In genomic region chr6:36616888-36617521, GRCh38 we compare ENCODE assay signal across 11 cellular contexts. TPM values are rescaled to one million over a fixed set of nuclear protein-coding genes. Genes with fewer than 3 reads are reported as not detected.
DNase-seq lines count a peak whose midpoint lies in the region; ATAC-seq, FAIRE-seq and TF ChIP-seq lines count a peak whose summit lies in the region.
"Had no signal": no experiment of that assay in that cellular context is flagged by ENCODE, and none has a peak within 500 bp of the region (broad histone marks: within the 10 kb centered on the region; RNA-seq: fewer than 3 reads in every experiment).

No MANE protein-coding gene starts in this region.

- no peaks in the 10 kb centered on the region for H3K27me3 ChIP-seq in BE2C
- no peaks in the 10 kb centered on the region for H3K27me3 ChIP-seq in left lung

- no peak for FAIRE-seq in HTR-8/SVneo (lab: Jason Lieb, UNC)

- peaks cover 47% of the 10 kb centered on the region for H3K36me3 Mint-ChIP-seq in activated T-helper 17 cell treated with anti-CD3 and anti-CD28 coated beads, Interleukin-2, amount 50 U/mL, for 72 hours (ENCODE audit: low read depth)

- DNase-seq in BE2C, result peak; percentile 86
- peak; percentile 90 for DNase-seq in LHCN-M2 (ENCODE audit: low read depth)
- peak; percentile 76 to 84 for DNase-seq in left lung
- DNase-seq in HTR-8/SVneo (ENCODE audit: insufficient read length, low spot score), result no peak
- DNase-seq in Ammon's horn (ENCODE audit: low spot score), result no peak
- DNase-seq in activated CD8-positive, alpha-beta memory T cell treated with anti-CD3 and anti-CD28 coated beads, Interleukin-2, amount 50 U/mL, for 48 hours, result no peak
- no peak for DNase-seq in stimulated activated CD8-positive, alpha-beta memory T cell treated with anti-CD3 and anti-CD28 coated beads, Interleukin-4, amount 100 ng/mL, for 48 hours
- DNase-seq: activated CD8-positive, alpha-beta memory T cell treated with anti-CD3 and anti-CD28 coated beads for 24 hours; glutamatergic neuron had no signal

- TF ChIP-seq CTCF in BE2C (IDR thresholded peaks at IDR 0.05; ENCODE audit: low read depth, low read length) (no peak), left lung (IDR thresholded peaks at IDR 0.05) (no peak)

- no peak overlapping the region for H3K4me3 Mint-ChIP-seq in activated T-helper 17 cell treated with anti-CD3 and anti-CD28 coated beads, Interleukin-2, amount 50 U/mL, for 72 hours

- peak overlapping the region; percentile 29 to 50 for H3K27ac ChIP-seq in left lung

- intact Hi-C loops in left lung (cut with DNase I), result loop anchor here in 1 of 2 donors (5.0 to 10.0 kb wide), 2 partner anchors 65 to 138 kb away; no protein-coding TSS in a partner anchor

- peaks cover 25% of the 10 kb centered on the region for H3K36me3 ChIP-seq in BE2C
- peaks cover 0 to 29% of the 10 kb centered on the region in 2 donors for H3K36me3 ChIP-seq in left lung

- H3K4me3 ChIP-seq in BE2C (ENCODE audit: low read depth, low read length) (no peak overlapping the region), left lung (no peak overlapping the region)

- H3K4me1 ChIP-seq in BE2C, result peaks cover 27% of the 10 kb centered on the region
- peaks cover 0 to 49% of the 10 kb centered on the region in 2 donors for H3K4me1 ChIP-seq in left lung

- peak; percentile 74 for ATAC-seq in activated T-helper 17 cell treated with anti-CD3 and anti-CD28 coated beads, Interleukin-2, amount 50 U/mL, for 72 hours (replicated peaks)
- ATAC-seq in left lung, result peak; percentile 85

- H3K9me3 ChIP-seq in BE2C, result no peaks in the 10 kb centered on the region
- no peaks in the 10 kb centered on the region for H3K9me3 ChIP-seq in left lung

- H3K4me1 Mint-ChIP-seq in activated T-helper 17 cell treated with anti-CD3 and anti-CD28 coated beads, Interleukin-2, amount 50 U/mL, for 72 hours, result peaks cover 7% of the 10 kb centered on the region

- no peaks in the 10 kb centered on the region for H3K27me3 Mint-ChIP-seq in activated T-helper 17 cell treated with anti-CD3 and anti-CD28 coated beads, Interleukin-2, amount 50 U/mL, for 72 hours
- H3K27me3 Mint-ChIP-seq: IgD-negative memory B cell had no signal

- no peak overlapping the region for H3K27ac Mint-ChIP-seq in activated T-helper 17 cell treated with anti-CD3 and anti-CD28 coated beads, Interleukin-2, amount 50 U/mL, for 72 hours
- H3K27ac Mint-ChIP-seq: IgD-negative memory B cell had no signal

- H3K9me3 Mint-ChIP-seq in activated T-helper 17 cell treated with anti-CD3 and anti-CD28 coated beads, Interleukin-2, amount 50 U/mL, for 72 hours, result no peaks in the 10 kb centered on the region
- H3K9me3 Mint-ChIP-seq: IgD-negative memory B cell had no signal

RNA-seq across cellular contexts. Expression of gene SRSF3, which starts 22.8 kb away (rescaled TPM):
- polyA plus RNA-seq in BE2C (2012; ENCODE audit: insufficient read depth, insufficient read length, low read depth), result 375 TPM
- total RNA-seq in LHCN-M2 (2014; rRNA removed) (137 and 181 TPM in 2 replicates), left lung (100 to 1,000 TPM; 173 to 253 TPM)
- 287 TPM for polyA plus RNA-seq in LHCN-M2 (2012)
- total RNA-seq in activated T-helper 17 cell treated with anti-CD3 and anti-CD28 coated beads, Interleukin-2, amount 50 U/mL, for 72 hours, result 100 to 1,000 TPM; 277 to 473 TPM

Comparison
In these comparisons a context has a peak if more than half of its experiments do, and no peak if none do; other contexts are left out.
1. DNase-seq: peak in BE2C (single experiment), LHCN-M2 (single experiment) and left lung (2 of 2); none in HTR-8/SVneo (single experiment), Ammon's horn (single experiment), activated CD8-positive, alpha-beta memory T cell treated with anti-CD3 and anti-CD28 coated beads, Interleukin-2, amount 50 U/mL, for 48 hours (single experiment) and stimulated activated CD8-positive, alpha-beta memory T cell treated with anti-CD3 and anti-CD28 coated beads, Interleukin-4, amount 100 ng/mL, for 48 hours (single experiment).